31 cellular contexts compared by ENCODE assay signal in the genomic region with DNA sequence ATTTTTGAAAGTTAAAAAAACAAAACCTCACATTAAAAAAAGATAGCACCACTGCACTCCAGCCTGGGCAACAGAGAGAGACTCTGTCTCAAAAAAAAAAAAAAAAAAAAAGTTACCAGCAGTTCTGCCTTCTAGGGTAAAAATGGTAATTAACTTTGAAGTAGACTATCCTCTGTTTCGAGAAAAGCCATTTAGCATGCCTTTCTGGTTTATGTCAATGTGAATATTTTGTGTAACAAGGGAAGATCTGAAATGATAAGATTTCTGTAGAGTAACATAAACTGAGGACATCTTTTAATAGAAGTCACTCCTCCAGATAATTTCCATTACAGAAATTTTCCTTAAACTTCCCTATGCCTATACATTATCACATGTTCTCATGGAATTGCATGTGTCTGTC.
"Had no signal": no experiment of that assay in that cellular context is flagged by ENCODE, and none has a peak within 500 bp of the region (broad histone marks: within the 10 kb centered on the region; RNA-seq: fewer than 3 reads in every experiment).

No MANE protein-coding gene starts in this region.

- DNase-seq: activated effector memory CD4-positive, alpha-beta T cell treated with anti-CD3 and anti-CD28 coated beads, Interleukin-2, amount 50 U/mL, for 16 hours; activated effector memory CD4-positive, alpha-beta T cell treated with Interleukin-2 at 50 U/mL for 16 hours; activated gamma-delta T cell; activated gamma-delta T cell treated with Interleukin-2 at 50 U/mL for 16 hours; activated naive CD4-positive, alpha-beta T cell; activated naive CD4-positive, alpha-beta T cell treated with anti-CD3 and anti-CD28 coated beads for 36 hours; activated naive CD4-positive, alpha-beta T cell treated with anti-CD3 and anti-CD28 coated beads, Interleukin-2, amount 10 ng/mL, durations not matched to agents 7 days and 5 days; activated naive CD4-positive, alpha-beta T cell treated with anti-CD3 and anti-CD28 coated beads, Interleukin-2, amount 50 U/mL, for 16 hours; activated naive CD4-positive, alpha-beta T cell treated with Interleukin-2 at 50 U/mL for 16 hours; activated naive CD8-positive, alpha-beta T cell treated with anti-CD3 and anti-CD28 coated beads for 36 hours; activated naive CD8-positive, alpha-beta T cell treated with anti-CD3 and anti-CD28 coated beads, Interleukin-2, amount 10 ng/mL, durations not matched to agents 7 days and 5 days; activated naive CD8-positive, alpha-beta T cell treated with anti-CD3 and anti-CD28 coated beads, Interleukin-2, amount 50 U/mL, for 24 hours; activated T-cell treated with anti-CD3 and anti-CD28 coated beads, Interleukin-2, amount 50 U/mL, for 24 hours; activated T-cell treated with anti-CD3 and anti-CD28 coated beads, Interleukin-2, amount 50 U/mL, for 4 hours; activated T-cell treated with anti-CD3 and anti-CD28 coated beads, Interleukin-2, amount 50 U/mL, for 48 hours; activated T-cell treated with anti-CD3 and anti-CD28 coated beads, Interleukin-2, amount 50 U/mL, for 72 hours; adrenal gland; amniotic stem cell; amygdala; anterior cingulate cortex; aorta; body of pancreas; brain microvascular endothelial cell; caudate nucleus; central memory CD4-positive, alpha-beta T cell; cerebellar nuclear complex had no signal

- ATAC-seq: activated naive CD4-positive, alpha-beta T cell treated with anti-CD3 and anti-CD28 coated beads, Interleukin-2, amount 50 U/mL, for 72 hours; activated naive CD8-positive, alpha-beta T cell treated with anti-CD3 and anti-CD28 coated beads, Interleukin-2, amount 50 U/mL, for 24 hours; activated T-cell treated with anti-CD3 and anti-CD28 coated beads, Interleukin-2, amount 50 U/mL, for 4 hours; activated T-cell treated with anti-CD3 and anti-CD28 coated beads, Interleukin-2, amount 50 U/mL, for 72 hours; activated T-helper 17 cell treated with anti-CD3 and anti-CD28 coated beads, Interleukin-2, amount 50 U/mL, for 72 hours; body of pancreas had no signal

- H3K4me3 ChIP-seq: adrenal gland, ascending aorta, body of pancreas, breast epithelium, cardiac muscle cell had no signal

- H3K9me3 ChIP-seq: adrenal gland, ascending aorta, body of pancreas, breast epithelium had no signal

- H3K27ac ChIP-seq: adrenal gland, ascending aorta, body of pancreas, brain microvascular endothelial cell, breast epithelium, cardiac muscle cell had no signal

- H3K4me1 ChIP-seq: adrenal gland, ascending aorta, body of pancreas, breast epithelium had no signal

- H3K27me3 ChIP-seq: adrenal gland, ascending aorta, body of pancreas, brain microvascular endothelial cell, breast epithelium, cardiac muscle cell had no signal

- H3K36me3 ChIP-seq: adrenal gland, ascending aorta, brain microvascular endothelial cell, breast epithelium, cardiac muscle cell had no signal
